8 cellular contexts compared by ENCODE assay signal in genomic region chr2:237692601-237693079, GRCh38.
A peak's percentile ranks its signal among the peaks of the same experiment; 100 is the strongest.
DNase-seq lines count a peak whose midpoint lies in the region; ATAC-seq and TF ChIP-seq lines count a peak whose summit lies in the region.

No MANE protein-coding gene starts in this region.

- H3K27ac ChIP-seq in BLaER1 treated with 17β-estradiol and CSF1 and Interleukin-3, amounts not matched to agents 10 nM and 100 nM: peak overlapping the region; percentile 91 to 98 (median 96)
- no peak overlapping the region for H3K27ac ChIP-seq in iPS-18a (ENCODE audit: low read length)
- H3K27ac ChIP-seq in smooth muscle cell (ENCODE audit: low read depth): peak overlapping the region; percentile 84

- H3K4me3 ChIP-seq in BLaER1 treated with 17β-estradiol and CSF1 and Interleukin-3, amounts not matched to agents 10 nM and 100 nM: peak overlapping the region; percentile 81 to 96 (median 93)
- H3K4me3 ChIP-seq in adipocyte (ENCODE audit: low read length): peak overlapping the region; percentile 91
- peak overlapping the region; percentile 77 for H3K4me3 ChIP-seq in iPS-18a (ENCODE audit: low read length)
- H3K4me3 ChIP-seq in smooth muscle cell: peak overlapping the region; percentile 89

- no peaks in the 10 kb centered on the region; a peak in 1 of 22 replicates for H3K36me3 ChIP-seq in BLaER1 treated with 17β-estradiol and CSF1 and Interleukin-3, amounts not matched to agents 10 nM and 100 nM
- H3K36me3 ChIP-seq in adipocyte (ENCODE audit: control insufficient read depth, insufficient read depth, low read length, severe bottlenecking) (no peaks in the 10 kb centered on the region), iPS-18a (ENCODE audit: control insufficient read depth, low read depth, low read length) (no peaks in the 10 kb centered on the region), smooth muscle cell (ENCODE audit: low read depth) (no peaks in the 10 kb centered on the region)

- H3K79me2 ChIP-seq in smooth muscle cell (ENCODE audit: low read depth): peaks cover 50% of the 10 kb centered on the region

- 2% methylated on average over 32 of the region's 36 CpGs for WGBS in smooth muscle cell (ENCODE audit: low lambda C conversion rate)

- DNase-seq in LoVo (ENCODE audit: low spot score): peak; percentile 14
- DNase-seq in adipocyte (ENCODE audit: low read depth): peak; percentile 57
- no peak for DNase-seq in smooth muscle cell (lab: John Stamatoyannopoulos, UW; ENCODE audit: unreplicated experiment)
- no peak for DNase-seq in NOMO-1 (lab: John Stamatoyannopoulos, UW; ENCODE audit: unreplicated experiment in 2 of 2)
- DNase-seq in 8988T: no peak

- H3K4me1 ChIP-seq in BLaER1 treated with 17β-estradiol and CSF1 and Interleukin-3, amounts not matched to agents 10 nM and 100 nM: peaks cover 66 to 84% (median 75%) of the 10 kb centered on the region in 10 experiments
- H3K4me1 ChIP-seq in adipocyte (ENCODE audit: control insufficient read depth, insufficient read depth, low read length) (peaks cover 61% of the 10 kb centered on the region), iPS-18a (ENCODE audit: control insufficient read depth, low read depth, low read length) (peaks cover 18% of the 10 kb centered on the region), smooth muscle cell (ENCODE audit: low read depth) (peaks cover 31% of the 10 kb centered on the region)

- TF ChIP-seq CTCF in smooth muscle cell (IDR thresholded peaks at IDR 0.05; ENCODE audit: borderline replicate concordance, insufficient read depth, poor library complexity, severe bottlenecking): no peak

- no peaks in the 10 kb centered on the region for H3K9me3 ChIP-seq in BLaER1 treated with 17β-estradiol and CSF1 and Interleukin-3, amounts not matched to agents 10 nM and 100 nM (replicated peaks in 1 of 11)
- no peaks in the 10 kb centered on the region for H3K9me3 ChIP-seq in adipocyte (ENCODE audit: control insufficient read depth, low read length)
- H3K9me3 ChIP-seq in iPS-18a (ENCODE audit: control insufficient read depth, low read depth, low read length): no peaks in the 10 kb centered on the region
- no peaks in the 10 kb centered on the region for H3K9me3 ChIP-seq in smooth muscle cell (replicated peaks; ENCODE audit: low read depth)

- H3K4me2 ChIP-seq in BLaER1 treated with 17β-estradiol and CSF1 and Interleukin-3, amounts not matched to agents 10 nM and 100 nM: peak overlapping the region; percentile 94 to 100 (median 98)
- H3K4me2 ChIP-seq in smooth muscle cell: peak overlapping the region; percentile 93

- no peaks in the 10 kb centered on the region for H3K27me3 ChIP-seq in BLaER1 treated with 17β-estradiol and CSF1 and Interleukin-3, amounts not matched to agents 10 nM and 100 nM
- H3K27me3 ChIP-seq in adipocyte (replicated peaks; ENCODE audit: control insufficient read depth, insufficient read depth, low read length) (no peaks in the 10 kb centered on the region), iPS-18a (ENCODE audit: control insufficient read depth, insufficient read depth, low read length) (peaks cover 15% of the 10 kb centered on the region), smooth muscle cell (ENCODE audit: low read depth) (no peaks in the 10 kb centered on the region)

- peak; percentile 3 for ATAC-seq in GM19372 (IDR thresholded peaks at IDR 0.05; ENCODE audit: low read depth, unreplicated experiment)

- no peak overlapping the region for H2AFZ ChIP-seq in smooth muscle cell (ENCODE audit: low read depth)

- peak overlapping the region; percentile 89 to 99 (median 98) for H3K9ac ChIP-seq in BLaER1 treated with 17β-estradiol and CSF1 and Interleukin-3, amounts not matched to agents 10 nM and 100 nM
- H3K9ac ChIP-seq in adipocyte (ENCODE audit: low read length): peak overlapping the region; percentile 90
- H3K9ac ChIP-seq in iPS-18a (ENCODE audit: low read length): peak overlapping the region; percentile 67
- peak overlapping the region; percentile 93 for H3K9ac ChIP-seq in smooth muscle cell (ENCODE audit: low read depth)

- H4K20me1 ChIP-seq in BLaER1 treated with 17β-estradiol and CSF1 and Interleukin-3, amounts not matched to agents 10 nM and 100 nM: peaks cover 15 to 68% (median 38%) of the 10 kb centered on the region in 11 experiments; a peak in 20 of 22 replicates
- H4K20me1 ChIP-seq in smooth muscle cell (ENCODE audit: low read depth): peaks cover 48% of the 10 kb centered on the region

- H3F3A ChIP-seq in smooth muscle cell (ENCODE audit: low read depth): peaks cover 33% of the 10 kb centered on the region

Comparison
In these comparisons a context has a peak if more than half of its experiments do, and no peak if none do; other contexts are left out.
1. DNase-seq: peak in LoVo (single experiment) and adipocyte (single experiment); none in smooth muscle cell (single experiment), NOMO-1 (0 of 2) and 8988T (single experiment).
2. Peak in every context shown above with its lines, with median percentiles within 50 percentile points of each other: H3K4me3 ChIP-seq and H3K9ac ChIP-seq.